ENCODE assay signal across 17 cellular contexts in the genomic region with DNA sequence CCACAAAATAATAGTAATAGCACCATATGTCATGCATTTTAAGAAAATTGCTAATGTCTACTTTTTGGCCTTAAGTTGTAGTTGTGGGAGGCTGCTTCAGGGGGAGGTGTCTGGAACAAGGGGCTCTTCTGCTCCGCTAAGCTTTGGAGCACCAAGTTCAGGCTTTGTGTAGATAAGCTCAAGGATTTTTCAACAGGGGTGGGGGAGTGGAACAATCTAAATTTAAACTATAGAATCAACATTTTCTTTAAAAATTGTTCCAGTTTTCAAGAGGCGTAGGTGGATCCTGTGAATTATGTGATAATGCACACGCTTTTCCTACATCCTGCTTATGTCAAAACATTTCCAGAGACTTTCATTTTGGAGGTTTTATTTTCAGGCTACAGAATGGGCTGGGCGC. TPM values are rescaled to one million over a fixed set of nuclear protein-coding genes. Genes with fewer than 3 reads are reported as not detected.
DNase-seq lines count a peak whose midpoint lies in the region; ATAC-seq, FAIRE-seq and TF ChIP-seq lines count a peak whose summit lies in the region.
"Had no signal": no experiment of that assay in that cellular context is flagged by ENCODE, and none has a peak within 500 bp of the region (broad histone marks: within the 10 kb centered on the region; RNA-seq: fewer than 3 reads in every experiment).

No MANE protein-coding gene starts in this region.

- TF ChIP-seq CTCF in cardiac muscle cell (IDR thresholded peaks at IDR 0.05; ENCODE audit: low read depth, low read length), result no peak
- no peak for TF ChIP-seq CTCF in K562 (IDR thresholded peaks at IDR 0.05 in 2 of 3, conservative IDR thresholded peaks at IDR 0.05 in 1 of 3; ENCODE audit: insufficient read depth in 2 of 3, low read depth in 1 of 3, low read length in 3 of 3)
- TF ChIP-seq CTCF in thoracic aorta (IDR thresholded peaks at IDR 0.05), result no peak

- 29% methylated on average over 4 of the region's 4 CpGs for WGBS in K562 (ENCODE audit: insufficient coverage, low coverage, missing lambda C conversion rate)

- H3K27ac ChIP-seq in cardiac muscle cell (peak overlapping the region; percentile 97), Karpas-422 (ENCODE audit: low read length) (peak overlapping the region; percentile 96), K562 (ENCODE audit: extremely low read depth, low read depth, low read length) (no peak overlapping the region), thoracic aorta (no peak overlapping the region)
- H3K27ac ChIP-seq: RWPE1 had no signal

- H3K9me1 ChIP-seq in K562 (ENCODE audit: control insufficient read depth, insufficient read depth, low read length), result peaks cover 13% of the 10 kb centered on the region

- intact Hi-C loops in left ventricle myocardium superior (cut with micrococcal nuclease), result no loop called here
- intact Hi-C loops in K562 (cut with micrococcal nuclease), result no loop called here

- BruUV-seq in K562 (replicated peaks; lab: Mats Ljungman, UMichigan), result no TSS peak

- H3K4me2 ChIP-seq in Karpas-422 (ENCODE audit: low read depth, low read length, poor library complexity, severe bottlenecking), result no peak overlapping the region
- no peak overlapping the region; the same call in 1 of the 2 replicates for H3K4me2 ChIP-seq in K562 (ENCODE audit: insufficient read depth, low read length)

- no peak for ATAC-seq in left ventricle myocardium superior
- ATAC-seq in K562, result peak; percentile 74
- no peak for ATAC-seq in thoracic aorta (ENCODE audit: insufficient number of reproducible peaks, low FRiP score, low read depth)
- no peak for ATAC-seq in HG03469 (IDR thresholded peaks at IDR 0.05; ENCODE audit: unreplicated experiment)
- ATAC-seq: activated naive CD4-positive, alpha-beta T cell treated with anti-CD3 and anti-CD28 coated beads, Interleukin-2, amount 50 U/mL, for 72 hours had no signal

- H3K9me3 ChIP-seq in cardiac muscle cell (ENCODE audit: low read depth), result no peaks in the 10 kb centered on the region
- H3K9me3 ChIP-seq in Karpas-422 (ENCODE audit: low read length), result no peaks in the 10 kb centered on the region
- no peaks in the 10 kb centered on the region for H3K9me3 ChIP-seq in K562 (replicated peaks; ENCODE audit: control insufficient read depth, insufficient read depth, low read depth, low read length)
- H3K9me3 ChIP-seq in thoracic aorta, result no peaks in the 10 kb centered on the region

- peaks cover 94% of the 10 kb centered on the region for H4K20me1 ChIP-seq in Karpas-422 (ENCODE audit: insufficient read depth, low read depth, low read length)
- peaks cover 44% of the 10 kb centered on the region for H4K20me1 ChIP-seq in K562 (replicated peaks; ENCODE audit: control insufficient read depth, insufficient read depth, low read length)

- H3K36me3 ChIP-seq in cardiac muscle cell, result peaks cover 51% of the 10 kb centered on the region
- peaks cover 94% of the 10 kb centered on the region for H3K36me3 ChIP-seq in Karpas-422 (ENCODE audit: insufficient read depth, low read length)
- H3K36me3 ChIP-seq in K562 (ENCODE audit: control insufficient read depth, insufficient read depth, low read length), result peaks cover 59% of the 10 kb centered on the region
- H3K36me3 ChIP-seq in thoracic aorta, result peaks cover 23% of the 10 kb centered on the region

- H2AFZ ChIP-seq in Karpas-422 (ENCODE audit: low read length) (no peak overlapping the region), K562 (ENCODE audit: low read depth, low read length) (no peak overlapping the region)

- CTCF ChIA-PET in K562 (lab: Yijun Ruan, JAX; ENCODE audit: low intra/inter-chr PET ratio), result no interaction called here

- H3K27me3 ChIP-seq in cardiac muscle cell, result no peaks in the 10 kb centered on the region
- H3K27me3 ChIP-seq in Karpas-422 (ENCODE audit: low read length), result no peaks in the 10 kb centered on the region
- no peaks in the 10 kb centered on the region for H3K27me3 ChIP-seq in K562 (ENCODE audit: control insufficient read depth in 2 of 2, insufficient read depth in 2 of 2, low read length in 2 of 2)
- H3K27me3 ChIP-seq in thoracic aorta (replicated peaks; ENCODE audit: insufficient read depth), result no peaks in the 10 kb centered on the region

- H3K4me1 ChIP-seq in cardiac muscle cell (ENCODE audit: low read depth) (peaks cover 69% of the 10 kb centered on the region), Karpas-422 (ENCODE audit: low read length) (peaks cover 84% of the 10 kb centered on the region), K562 (replicated peaks in 1 of 2; ENCODE audit: control insufficient read depth in 2 of 2, insufficient read depth in 2 of 2, low read length in 2 of 2) (peaks cover 4 to 59% of the 10 kb centered on the region in 2 experiments; a peak in 4 of 5 replicates), thoracic aorta (ENCODE audit: control insufficient read depth in 1 of 2, low read depth in 2 of 2) (peaks cover 59 to 62% of the 10 kb centered on the region in 2 donors)

- in situ Hi-C loops in K562 (cut with MboI), result no loop called here

- POLR2A ChIA-PET in K562 (lab: Yijun Ruan, JAX), result interaction anchor here (0.8 to 3.6 kb wide), 10 partner anchors 9 to 103 kb away, joined by 3 to 33 read pairs (median 4); partner anchors contain the start of gene ATP1A1

- peak; percentile 49 for FAIRE-seq in K562 (lab: Jason Lieb, UNC)
- FAIRE-seq: TTC549, urothelium cell line had no signal

- H3K79me2 ChIP-seq in Karpas-422 (ENCODE audit: low read length) (peaks cover 81% of the 10 kb centered on the region), K562 (ENCODE audit: control insufficient read depth, insufficient read depth, low read length) (peaks cover 68% of the 10 kb centered on the region)

- H3K4me3 ChIP-seq in cardiac muscle cell, result peak overlapping the region; percentile 4
- no peak overlapping the region for H3K4me3 ChIP-seq in Karpas-422 (ENCODE audit: low read length)
- H3K4me3 ChIP-seq in K562, result no peak overlapping the region
- H3K4me3 ChIP-seq in thoracic aorta, result peak overlapping the region; percentile 13

- H3K9me2 ChIP-seq in Karpas-422 (replicated peaks; ENCODE audit: insufficient read depth, low read length), result no peaks in the 10 kb centered on the region

- TF ChIP-seq EP300 in K562 (IDR thresholded peaks at IDR 0.05; ENCODE audit: low read length), result no peak

- H3K9ac ChIP-seq in Karpas-422 (ENCODE audit: low read length) (no peak overlapping the region), K562 (ENCODE audit: insufficient read depth in 1 of 2, low read depth in 2 of 2, low read length in 2 of 2) (no peak overlapping the region)

- TF ChIP-seq RAD21 in K562 (CRISPR knock-in tag; conservative IDR thresholded peaks at IDR 0.05 in 1 of 2, IDR thresholded peaks at IDR 0.05 in 1 of 2), result no peak

- peak; percentile 46 to 51 for DNase-seq in cardiac muscle cell (ENCODE audit: low read depth in 1 of 2, low spot score in 1 of 2)
- DNase-seq in left ventricle myocardium superior, result no peak
- no peak for DNase-seq in Karpas-422
- peak; percentile 50 to 72 (median 60) for DNase-seq in K562 (ENCODE audit: extremely low read depth in 1 of 4, low spot score in 3 of 4)
- DNase-seq in thoracic aorta (ENCODE audit: low spot score), result no peak
- no peak for DNase-seq in kidney tubule cell (ENCODE audit: low spot score)
- DNase-seq in T-helper 2 cell, result no peak
- DNase-seq: activated CD4-positive, alpha-beta T cell treated with anti-CD3 and anti-CD28 coated beads, Interleukin-2, amount 10 ng/mL, durations not matched to agents 7 days and 5 days; cortex of kidney; mammary epithelial cell; naive B cell; NCI-H2029 had no signal

- no peak for TF ChIP-seq POLR2A in K562 (conservative IDR thresholded peaks at IDR 0.05)

TF ChIP-seq in K562, 482 proteins besides CTCF, POLR2A, EP300 and RAD21 (continues in another document):
- TF ChIP-seq L3MBTL2 (IDR thresholded peaks at IDR 0.05), result no peak

RNA-seq across cellular contexts. Expression of gene ATP1A1, which starts 9.8 kb away (rescaled TPM):
- 754 and 1,350 TPM in 2 replicates for total RNA-seq in cardiac muscle cell
- polyA plus RNA-seq in cardiac muscle cell, result 665 and 1,094 TPM in 2 replicates
- 269 TPM for total RNA-seq in left ventricle myocardium superior
- total RNA-seq in Karpas-422 (2014; rRNA removed; shearing (Covaris generic); ENCODE audit: low replicate concordance), result 931 and 967 TPM in 2 replicates
- total RNA-seq in K562 (2011; cell fraction: chromatin; rRNA removed; ENCODE audit: low replicate concordance), result 725 and 867 TPM in 2 replicates
- total RNA-seq in K562 (2011; cell fraction: nucleolus; rRNA removed), result 1,035 and 1,106 TPM in 2 replicates
- 881 and 968 TPM in 2 replicates for total RNA-seq in K562 (2011; cell fraction: nucleoplasm; rRNA removed)
- 234 and 262 TPM in 2 replicates for total RNA-seq in K562 (2014; rRNA removed)
- total RNA-seq in K562 (2014; rRNA removed; fragmentation: Illumina TruSeq; extraction: Trizol), result 109 and 122 TPM in 2 replicates
- total RNA-seq in K562 (2015; rRNA removed; fragmentation: Illumina TruSeq; extraction: Trizol), result 99.3 and 103 TPM in 2 replicates
- total RNA-seq in K562 (2021), result 319 and 354 TPM in 2 replicates
- 358 and 513 TPM in 2 replicates for polyA plus RNA-seq in K562 (2011; rRNA removed)
- polyA plus RNA-seq in K562 (2011; cell fraction: cytosol; rRNA removed), result 378 and 399 TPM in 2 replicates
- 255 and 257 TPM in 2 replicates for polyA plus RNA-seq in K562 (2011; cell fraction: nucleus; rRNA removed)
- 185 and 295 TPM in 2 replicates for polyA plus RNA-seq in K562 (2012)
- 358 and 388 TPM in 2 replicates for polyA plus RNA-seq in K562 (2014; fragmentation: Illumina TruSeq; extraction: Trizol)
- 100 to 1,000 TPM; 113 to 135 TPM for polyA plus RNA-seq in K562 (2014; fragmentation: Nextera tagmentation; extraction: Ambion mirVana)
- 261 and 293 TPM in 2 replicates for polyA plus RNA-seq in K562 (2014; rRNA removed)
- polyA minus RNA-seq in K562 (2011; rRNA and poly(A)+ RNA removed), result 616 and 874 TPM in 2 replicates
- polyA minus RNA-seq in K562 (2011; cell fraction: cytosol; rRNA and poly(A)+ RNA removed), result 258 and 300 TPM in 2 replicates
- polyA minus RNA-seq in K562 (2011; cell fraction: nucleus; rRNA and poly(A)+ RNA removed), result 138 and 192 TPM in 2 replicates
- total RNA-seq in thoracic aorta, result 100 to 1,000 TPM; 244 to 310 TPM

Comparison
In these comparisons a context has a peak if more than half of its experiments do, and no peak if none do; other contexts are left out.
1. DNase-seq: peak in cardiac muscle cell (2 of 2) and K562 (4 of 4); none in left ventricle myocardium superior (single experiment), Karpas-422 (single experiment), thoracic aorta (single experiment), kidney tubule cell (single experiment) and T-helper 2 cell (0 of 5).
2. H3K27ac ChIP-seq: peak in cardiac muscle cell (single experiment) and Karpas-422 (single experiment); none in K562 (single experiment) and thoracic aorta (0 of 2).
3. H3K4me3 ChIP-seq: peak in cardiac muscle cell (single experiment) and thoracic aorta (single experiment); none in Karpas-422 (single experiment) and K562 (single experiment).